ENCODE assay signal across 10 cellular contexts in the genomic region with DNA sequence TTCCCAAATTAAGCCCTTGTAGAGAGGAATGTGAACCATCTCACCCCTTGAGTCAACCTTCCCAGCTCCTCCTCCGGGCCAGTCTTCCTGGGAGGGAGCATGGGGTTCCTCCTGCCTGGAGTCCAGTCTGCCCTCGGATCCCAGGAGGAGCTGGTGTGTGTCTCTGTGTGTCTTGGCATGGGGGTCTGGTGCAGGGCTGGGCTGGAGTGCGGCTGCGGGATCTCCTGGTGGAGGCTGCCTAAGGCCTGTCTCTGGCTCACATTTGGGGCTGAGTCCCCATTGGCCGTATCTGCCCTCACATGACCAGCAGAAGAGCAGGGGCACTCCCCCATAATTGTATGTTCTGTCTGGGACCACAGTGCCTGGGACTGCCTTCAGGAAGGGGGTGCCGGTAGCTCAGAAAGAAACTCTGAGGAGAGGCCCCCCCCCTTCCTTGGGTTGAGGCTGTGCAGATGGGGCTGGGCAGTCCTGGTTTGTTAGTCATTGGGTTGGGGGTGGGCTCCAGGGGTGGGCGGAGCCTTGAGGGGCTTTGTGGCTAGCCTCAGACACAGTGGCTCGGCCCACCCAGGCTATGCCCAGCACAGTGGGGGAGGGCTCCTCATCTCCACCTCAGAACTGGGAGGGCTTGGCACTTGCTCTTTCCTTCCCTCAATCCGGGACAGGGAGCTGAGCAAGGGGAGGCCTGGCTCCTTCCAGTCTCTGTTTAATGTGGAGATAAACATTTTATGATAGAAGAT. TPM values are rescaled to one million over a fixed set of nuclear protein-coding genes. Genes with fewer than 3 reads are reported as not detected.
A peak's percentile ranks its signal among the peaks of the same experiment; 100 is the strongest.
DNase-seq lines count a peak whose midpoint lies in the region; ATAC-seq and TF ChIP-seq lines count a peak whose summit lies in the region.
"Had no signal": no experiment of that assay in that cellular context is flagged by ENCODE, and none has a peak within 500 bp of the region (broad histone marks: within the 10 kb centered on the region; RNA-seq: fewer than 3 reads in every experiment).

No MANE protein-coding gene starts in this region.

- H3K18ac ChIP-seq in IMR-90 (ENCODE audit: low read depth, low read length) = peak overlapping the region; percentile 68

- CTCF ChIA-PET in IMR-90 (lab: Yijun Ruan, JAX) = interaction anchor here (0.7 to 2.0 kb wide), 20 partner anchors 12 to 270 kb away, joined by 3 to 20 read pairs (median 5); a partner anchor contains a TSS

- H3K9me3 Mint-ChIP-seq in mesothelial cell of epicardium = no peaks in the 10 kb centered on the region
- H3K9me3 Mint-ChIP-seq: activated naive CD4-positive, alpha-beta T cell treated with anti-CD3 and anti-CD28 coated beads, Interleukin-2, amount 50 U/mL, for 24 hours; memory B cell had no signal

- H4K91ac ChIP-seq in IMR-90 (ENCODE audit: insufficient read depth, low read depth, low read length) = peak overlapping the region; percentile 99

- TF ChIP-seq CTCF in IMR-90 (conservative IDR thresholded peaks at IDR 0.05; ENCODE audit: low read depth, low read length) (no peak), mesothelial cell of epicardium (IDR thresholded peaks at IDR 0.05; ENCODE audit: unreplicated experiment) (no peak), GM13976 (IDR thresholded peaks at IDR 0.05; ENCODE audit: borderline replicate concordance, control extremely low read depth, extremely low read depth, insufficient read depth, missing control alignments) (no peak)

- no peak for TF ChIP-seq POLR2A in IMR-90 (IDR thresholded peaks at IDR 0.05; ENCODE audit: low read depth, low read length)

- DNase-seq in AG08395 (ENCODE audit: low spot score) (peak; percentile 47), IMR-90 (peak; percentile 90), caudate nucleus (lab: John Stamatoyannopoulos, UW) (no peak), mesothelial cell of epicardium (ENCODE audit: low spot score in 2 of 2, unreplicated experiment in 2 of 2) (peak in 1 of 2 experiments; percentile 46), GM13976 (ENCODE audit: low spot score) (no peak)
- DNase-seq in activated CD4-positive, CD25-positive, alpha-beta regulatory T cell treated with anti-CD3 and anti-CD28 coated beads, Interleukin-2, amount 50 U/mL, for 72 hours = no peak

- H3K36me3 ChIP-seq in IMR-90 (ENCODE audit: control insufficient read depth, insufficient read depth, low read length) = peaks cover 2% of the 10 kb centered on the region; the same call in 1 of the 2 replicates

- peaks cover 50% of the 10 kb centered on the region for H3K4me1 Mint-ChIP-seq in mesothelial cell of epicardium

- no TSS peak for BruUV-seq in IMR-90 (replicated peaks; lab: Mats Ljungman, UMichigan)

- POLR2A ChIA-PET in IMR-90 (lab: Charles Lee; ENCODE audit: unreplicated experiment) = interaction anchor here (0.6 to 1.9 kb wide), 8 partner anchors 13 to 553 kb away, joined by 3 to 8 read pairs (median 5); a partner anchor contains a TSS

- H4K8ac ChIP-seq in IMR-90 (ENCODE audit: low read depth in 2 of 2, low read length in 2 of 2) = peak overlapping the region; percentile 64 to 95

- intact Hi-C loops in IMR-90 (cut with micrococcal nuclease) = loop anchor here (1.0 to 5.0 kb wide), 8 partner anchors 17 to 242 kb away; a partner anchor contains a TSS

- no peaks in the 10 kb centered on the region for H3K27me3 ChIP-seq in IMR-90 (ENCODE audit: control insufficient read depth, insufficient read depth, low read length)

- dilution Hi-C loops in IMR-90 (cut with HindIII; ENCODE audit: low sequenced_read_pairs, unreplicated experiment) = no loop called here

- peak overlapping the region; percentile 94 for H3K23ac ChIP-seq in IMR-90 (ENCODE audit: low read depth, low read length)

- H3K4me2 ChIP-seq in IMR-90 (ENCODE audit: low read depth, low read length) = peak overlapping the region; percentile 75

- peak overlapping the region; percentile 79 for H3K9ac ChIP-seq in IMR-90 (ENCODE audit: low read depth, low read length)

- H3K9me1 ChIP-seq in IMR-90 (ENCODE audit: insufficient read depth, low read length) = peaks cover 14% of the 10 kb centered on the region

- H2AK9ac ChIP-seq in IMR-90 (replicated peaks; ENCODE audit: low read depth, low read length, poor library complexity) = peak overlapping the region; percentile 100

- H2AK5ac ChIP-seq in IMR-90 (ENCODE audit: low read depth, low read length) = peak overlapping the region; percentile 97

- H2AFZ ChIP-seq in IMR-90 (replicated peaks; ENCODE audit: low read length, poor library complexity) = peak overlapping the region; percentile 92

- peaks cover 17 to 42% of the 10 kb centered on the region in 2 experiments; a peak in 3 of 4 replicates for H3K79me1 ChIP-seq in IMR-90 (ENCODE audit: low read depth in 1 of 2, low read length in 2 of 2)

- H3K4me1 ChIP-seq in IMR-90 (ENCODE audit: control insufficient read depth, insufficient read depth, low read length) = peaks cover 26% of the 10 kb centered on the region

- peak overlapping the region; percentile 82; the same call in 2 of the 3 replicates for H2BK15ac ChIP-seq in IMR-90 (ENCODE audit: low read depth, low read length)

- H3K4me3 ChIP-seq in IMR-90 (ENCODE audit: insufficient read depth, low read depth, low read length) = peak overlapping the region; percentile 11

- peaks cover 28% of the 10 kb centered on the region for H3K27me3 Mint-ChIP-seq in mesothelial cell of epicardium (ENCODE audit: low read depth)

- in situ Hi-C loops in IMR-90 (cut with MboI; ENCODE audit: low sequenced_read_pairs) = no loop called here
- in situ Hi-C loops in GM13976 (cut with MboI; ENCODE audit: low sequenced_read_pairs, unreplicated experiment) = no loop called here

- peak overlapping the region; percentile 96 for H3K56ac ChIP-seq in IMR-90 (ENCODE audit: extremely low read depth, insufficient read depth, low read length)

- peaks cover 5% of the 10 kb centered on the region; the same call in 1 of the 2 replicates for H4K20me1 ChIP-seq in IMR-90 (ENCODE audit: insufficient read depth, low read length)

- H3K36me3 Mint-ChIP-seq in mesothelial cell of epicardium = peaks cover 5% of the 10 kb centered on the region

- H3K4ac ChIP-seq in IMR-90 (ENCODE audit: low read depth, low read length) = peak overlapping the region; percentile 98

- ATAC-seq in IMR-90 (ENCODE audit: low read depth) = peak; percentile 51
- no peak for ATAC-seq in HG03095 (IDR thresholded peaks at IDR 0.05; ENCODE audit: unreplicated experiment)
- ATAC-seq in HG02884 (IDR thresholded peaks at IDR 0.05; ENCODE audit: unreplicated experiment) = no peak

- no peaks in the 10 kb centered on the region for H3K9me3 ChIP-seq in IMR-90 (ENCODE audit: control insufficient read depth, insufficient read depth, low read length)

- peak overlapping the region; percentile 93 for H2BK5ac ChIP-seq in IMR-90 (ENCODE audit: low read depth, low read length, poor library complexity, severe bottlenecking)

- peak overlapping the region; percentile 98 for H3K14ac ChIP-seq in IMR-90 (replicated peaks; ENCODE audit: low read depth, low read length)

- peak overlapping the region; percentile 83 for H3K27ac Mint-ChIP-seq in mesothelial cell of epicardium
- H3K27ac Mint-ChIP-seq: activated naive CD4-positive, alpha-beta T cell treated with anti-CD3 and anti-CD28 coated beads, Interleukin-2, amount 50 U/mL, for 24 hours; memory B cell had no signal

- peak overlapping the region; percentile 96 for H2BK120ac ChIP-seq in IMR-90 (ENCODE audit: low read depth, low read length)

- peak overlapping the region; percentile 62 for H4K5ac ChIP-seq in IMR-90 (ENCODE audit: low read depth, low read length)

- WGBS in IMR-90 (ENCODE audit: extremely low coverage in 2 of 2, insufficient read length in 1 of 2), 2 experiments = 0% methylated on average over 2 of the region's 9 CpGs; no CpG with 5 or more reads in 1 of the 2 experiments

- H3K4me3 Mint-ChIP-seq in mesothelial cell of epicardium = peak overlapping the region; percentile 67
- H3K4me3 Mint-ChIP-seq: memory B cell had no signal

- TF ChIP-seq RAD21 in IMR-90 (IDR thresholded peaks at IDR 0.05; ENCODE audit: low read length) = no peak

- H3K27ac ChIP-seq in IMR-90 (ENCODE audit: insufficient read depth, low read length) = peak overlapping the region; percentile 96
- H3K27ac ChIP-seq in caudate nucleus (ENCODE audit: low read depth, low read length) = peak overlapping the region; percentile 28

- H2BK20ac ChIP-seq in IMR-90 (ENCODE audit: low read depth, low read length) = peak overlapping the region; percentile 87

TF ChIP-seq in IMR-90, 13 proteins besides CTCF, POLR2A, EP300 and RAD21 (continues in another document):
- 0 out of 2 replicates have a peak, but pooled peaks have one; percentile 3 for TF ChIP-seq MXI1 (IDR thresholded peaks at IDR 0.05; ENCODE audit: borderline replicate concordance, low read depth, low read length)

RNA-seq across cellular contexts. Expression of a gene that starts 2.9 kb away (rescaled TPM):
- total RNA-seq in IMR-90 (2012; rRNA removed) (1.9 and 2.0 TPM in 2 replicates), mesothelial cell of epicardium (24.1 to 25.0 TPM (median 24.4 TPM) in 3 replicates)
- 5.4 and 5.8 TPM in 2 replicates for polyA plus RNA-seq in IMR-90 (2012; rRNA removed)
- 5.1 and 9.5 TPM in 2 replicates for polyA plus RNA-seq in IMR-90 (2012; cell fraction: cytosol; rRNA removed)
- 5.6 and 7.4 TPM in 2 replicates for polyA plus RNA-seq in IMR-90 (2012; cell fraction: nucleus; rRNA removed; ENCODE audit: low replicate concordance)

RNA-seq across cellular contexts. Expression of a gene that starts 3.4 kb away (rescaled TPM):
- total RNA-seq in IMR-90 (2012; rRNA removed) = 3.4 and 3.6 TPM in 2 replicates
- polyA plus RNA-seq in IMR-90 (2012; rRNA removed) = 36.7 and 38.1 TPM in 2 replicates
- 34.0 and 44.0 TPM in 2 replicates for polyA plus RNA-seq in IMR-90 (2012; cell fraction: cytosol; rRNA removed)
- 7.8 and 14.3 TPM in 2 replicates for polyA plus RNA-seq in IMR-90 (2012; cell fraction: nucleus; rRNA removed; ENCODE audit: low replicate concordance)
- total RNA-seq in mesothelial cell of epicardium = 36.1 to 37.1 TPM (median 36.2 TPM) in 3 replicates

RNA-seq across cellular contexts. Expression of a gene that starts 8.8 kb away (rescaled TPM):
- total RNA-seq in IMR-90 (2012; rRNA removed) (not detected in 2 replicates), mesothelial cell of epicardium (not detected in 3 replicates)
- not detected in 2 replicates for polyA plus RNA-seq in IMR-90 (2012; rRNA removed)
- polyA plus RNA-seq in IMR-90 (2012; cell fraction: cytosol; rRNA removed) = 0.02 and 0.05 TPM in 2 replicates
- not detected in 2 replicates for polyA plus RNA-seq in IMR-90 (2012; cell fraction: nucleus; rRNA removed; ENCODE audit: low replicate concordance)

RNA-seq across cellular contexts. Expression of a gene that starts 20.8 kb away (rescaled TPM):
- total RNA-seq in IMR-90 (2012; rRNA removed) (131 and 165 TPM in 2 replicates), mesothelial cell of epicardium (25.9 to 28.2 TPM (median 26.7 TPM) in 3 replicates)
- 79.4 and 95.1 TPM in 2 replicates for polyA plus RNA-seq in IMR-90 (2012; rRNA removed)
- 197 and 220 TPM in 2 replicates for polyA plus RNA-seq in IMR-90 (2012; cell fraction: cytosol; rRNA removed)
- polyA plus RNA-seq in IMR-90 (2012; cell fraction: nucleus; rRNA removed; ENCODE audit: low replicate concordance) = 58.2 and 150 TPM in 2 replicates

RNA-seq across cellular contexts. Expression of a gene that starts 43.7 kb away (rescaled TPM):
- total RNA-seq in IMR-90 (2012; rRNA removed) = under 0.01 and 0.18 TPM in 2 replicates
- polyA plus RNA-seq in IMR-90 (2012; rRNA removed) = 0.63 and 0.79 TPM in 2 replicates
- polyA plus RNA-seq in IMR-90 (2012; cell fraction: cytosol; rRNA removed) = 0.25 and 0.74 TPM in 2 replicates
- 1.8 and 3.1 TPM in 2 replicates for polyA plus RNA-seq in IMR-90 (2012; cell fraction: nucleus; rRNA removed; ENCODE audit: low replicate concordance)
- total RNA-seq in mesothelial cell of epicardium = 12.4 to 13.2 TPM (median 13.1 TPM) in 3 replicates

Comparison
In these comparisons a context has a peak if more than half of its experiments do, and no peak if none do; other contexts are left out.
1. DNase-seq: peak in AG08395 (single experiment) and IMR-90 (single experiment); none in caudate nucleus (0 of 61), GM13976 (single experiment) and activated CD4-positive, CD25-positive, alpha-beta regulatory T cell treated with anti-CD3 and anti-CD28 coated beads, Interleukin-2, amount 50 U/mL, for 72 hours (single experiment).